8 cellular contexts compared by ENCODE assay signal in genomic region chr1:26921462-26922200, GRCh38. TPM values are rescaled to one million over a fixed set of nuclear protein-coding genes. Genes with fewer than 3 reads are reported as not detected.
DNase-seq lines count a peak whose midpoint lies in the region; ATAC-seq and TF ChIP-seq lines count a peak whose summit lies in the region.

NUDC (plus strand) TSS chr1:26921743; CDS start chr1:26921849, 106 bp downstream.

- intact Hi-C loops in activated T-helper 2 cell treated with anti-CD3 and anti-CD28 coated beads, Interferon-gamma antibody, Interleukin-2, Interleukin-4, amounts not matched to agents 10 μg/mL and 5 μg/mL and 100 μg/mL, durations not matched to agents 14 hours and 24 hours and 36 hours (cut with micrococcal nuclease), result loop anchor here (1.0 kb wide), 1 partner anchor 21 kb away; the partner anchor contains the start of gene GPATCH3
- intact Hi-C loops in naive thymus-derived CD4-positive, alpha-beta T cell (cut with micrococcal nuclease), result loop anchor here (1.0 to 5.0 kb wide), 12 partner anchors 21 to 1674 kb away; partner anchors contain the start of genes GPATCH3 (in 2 of the 2), GPN2 (in 2 of the 2), WDTC1 (in 2 of the 2) and MED18 (in 1 of the 2)

- no peaks in the 10 kb centered on the region for H3K9me3 ChIP-seq in RWPE2 (ENCODE audit: severe bottlenecking)
- H3K9me3 ChIP-seq in fibroblast of lung (ENCODE audit: control insufficient read depth, insufficient read depth, low read depth, low read length), result no peaks in the 10 kb centered on the region
- H3K9me3 ChIP-seq in naive thymus-derived CD4-positive, alpha-beta T cell (ENCODE audit: control insufficient read depth in 2 of 3, low read length in 3 of 3), result no peaks in the 10 kb centered on the region

- H3K27ac ChIP-seq in RWPE2 (ENCODE audit: poor library complexity, severe bottlenecking), result peak within 1 kb of the TSS; percentile 57
- H3K27ac ChIP-seq in fibroblast of lung (ENCODE audit: insufficient read depth, low read length), result peak within 1 kb of the TSS; percentile 95
- peak within 1 kb of the TSS; percentile 88 for H3K27ac ChIP-seq in naive thymus-derived CD4-positive, alpha-beta T cell (ENCODE audit: low read depth, low read length)

- peak within 1 kb of the TSS; percentile 94 for H3K4me3 Mint-ChIP-seq in activated T-helper 2 cell treated with anti-CD3 and anti-CD28 coated beads, Interferon-gamma antibody, Interleukin-2, Interleukin-4, amounts not matched to agents 10 μg/mL and 5 μg/mL and 100 μg/mL, durations not matched to agents 14 hours and 24 hours and 36 hours (ENCODE audit: low read depth)
- H3K4me3 Mint-ChIP-seq in naive thymus-derived CD4-positive, alpha-beta T cell, result peak within 1 kb of the TSS; percentile 82 to 98 (median 94)
- H3K4me3 Mint-ChIP-seq in stimulated activated naive B cell treated with anti-CD40 and anti-IgM and Interleukin-4, amounts not matched to agents 10 μg/mL and 1 μg/mL and 100 μg/mL, for 72 hours, result peak within 1 kb of the TSS; percentile 96 to 100

- H3K4me1 Mint-ChIP-seq in activated T-helper 2 cell treated with anti-CD3 and anti-CD28 coated beads, Interferon-gamma antibody, Interleukin-2, Interleukin-4, amounts not matched to agents 10 μg/mL and 5 μg/mL and 100 μg/mL, durations not matched to agents 14 hours and 24 hours and 36 hours (ENCODE audit: low read depth), result peaks cover 27% of the 10 kb centered on the region
- H3K4me1 Mint-ChIP-seq in naive thymus-derived CD4-positive, alpha-beta T cell, result peaks cover 12 to 45% (median 33%) of the 10 kb centered on the region in 7 donors
- peaks cover 12 to 44% of the 10 kb centered on the region in 2 donors for H3K4me1 Mint-ChIP-seq in stimulated activated naive B cell treated with anti-CD40 and anti-IgM and Interleukin-4, amounts not matched to agents 10 μg/mL and 1 μg/mL and 100 μg/mL, for 72 hours

- peak within 1 kb of the TSS; percentile 95 for H3K9ac ChIP-seq in fibroblast of lung (ENCODE audit: insufficient read depth, low read length)

- ATAC-seq in RWPE2 (ENCODE audit: low read depth), result peak; percentile 98
- peak; percentile 97 for ATAC-seq in naive thymus-derived CD4-positive, alpha-beta T cell
- peak; percentile 93 to 96 for ATAC-seq in stimulated activated naive B cell treated with anti-CD40 and anti-IgM and Interleukin-4, amounts not matched to agents 10 μg/mL and 1 μg/mL and 100 μg/mL, for 72 hours (replicated peaks)

- H3K4me3 ChIP-seq in RWPE2 (ENCODE audit: severe bottlenecking) (peak within 1 kb of the TSS; percentile 59), fibroblast of lung (replicated peaks in 1 of 4; ENCODE audit: control extremely low read depth in 1 of 4, insufficient read depth in 1 of 4, low read depth in 3 of 4, low read length in 4 of 4) (peak within 1 kb of the TSS; percentile 73 to 95 (median 86))
- H3K4me3 ChIP-seq in naive thymus-derived CD4-positive, alpha-beta T cell (ENCODE audit: low read length), result peak within 1 kb of the TSS; percentile 79

- POLR2A ChIA-PET in naive thymus-derived CD4-positive, alpha-beta T cell (lab: Charles Lee), result interaction anchor here (0.7 to 3.0 kb wide), 6 partner anchors 9 to 568 kb away, joined by 3 to 25 read pairs (median 3); partner anchors contain the start of genes GPATCH3, GPN2 and WASF2

- H3K27me3 Mint-ChIP-seq in activated T-helper 2 cell treated with anti-CD3 and anti-CD28 coated beads, Interferon-gamma antibody, Interleukin-2, Interleukin-4, amounts not matched to agents 10 μg/mL and 5 μg/mL and 100 μg/mL, durations not matched to agents 14 hours and 24 hours and 36 hours (ENCODE audit: low read depth), result no peaks in the 10 kb centered on the region
- H3K27me3 Mint-ChIP-seq in naive thymus-derived CD4-positive, alpha-beta T cell, result no peaks in the 10 kb centered on the region
- H3K27me3 Mint-ChIP-seq in stimulated activated naive B cell treated with anti-CD40 and anti-IgM and Interleukin-4, amounts not matched to agents 10 μg/mL and 1 μg/mL and 100 μg/mL, for 72 hours, result no peaks in the 10 kb centered on the region

- peaks cover 32% of the 10 kb centered on the region for H3K79me2 ChIP-seq in fibroblast of lung (ENCODE audit: control insufficient read depth, insufficient read depth, low read length)

- H2AFZ ChIP-seq in fibroblast of lung (ENCODE audit: low read length), result peak within 1 kb of the TSS; percentile 90

- peak within 1 kb of the TSS; percentile 82 for H3K4me2 ChIP-seq in fibroblast of lung (ENCODE audit: extremely low read depth, insufficient read depth, low read length)

- H3K9me3 Mint-ChIP-seq in activated T-helper 2 cell treated with anti-CD3 and anti-CD28 coated beads, Interferon-gamma antibody, Interleukin-2, Interleukin-4, amounts not matched to agents 10 μg/mL and 5 μg/mL and 100 μg/mL, durations not matched to agents 14 hours and 24 hours and 36 hours, result no peaks in the 10 kb centered on the region
- H3K9me3 Mint-ChIP-seq in naive thymus-derived CD4-positive, alpha-beta T cell, result peaks cover 0 to 1% (median 0%) of the 10 kb centered on the region in 11 donors
- H3K9me3 Mint-ChIP-seq in stimulated activated naive B cell treated with anti-CD40 and anti-IgM and Interleukin-4, amounts not matched to agents 10 μg/mL and 1 μg/mL and 100 μg/mL, for 72 hours, result no peaks in the 10 kb centered on the region

- DNase-seq in EH (ENCODE audit: low read depth) (peak; percentile 98), H4 (ENCODE audit: low spot score) (peak; percentile 96), LoVo (ENCODE audit: low spot score) (peak; percentile 97), RWPE2 (ENCODE audit: low spot score) (peak; percentile 96), fibroblast of lung (ENCODE audit: low read depth in 2 of 2) (peak; percentile 96 to 97)
- DNase-seq in activated T-helper 2 cell treated with anti-CD3 and anti-CD28 coated beads, Interferon-gamma antibody, Interleukin-2, Interleukin-4, amounts not matched to agents 10 μg/mL and 5 μg/mL and 100 μg/mL, durations not matched to agents 14 hours and 24 hours and 36 hours (ENCODE audit: low spot score), result peak; percentile 97
- DNase-seq in naive thymus-derived CD4-positive, alpha-beta T cell, result peak; percentile 87 to 97 (median 95)
- DNase-seq in stimulated activated naive B cell treated with anti-CD40 and anti-IgM and Interleukin-4, amounts not matched to agents 10 μg/mL and 1 μg/mL and 100 μg/mL, for 72 hours, result peak; percentile 96

- H4K20me1 ChIP-seq in fibroblast of lung (ENCODE audit: control insufficient read depth, extremely low read depth, insufficient read depth, low read length), result peaks cover 2% of the 10 kb centered on the region

- CTCF ChIA-PET in naive thymus-derived CD4-positive, alpha-beta T cell (lab: Charles Lee), result interaction anchor here (0.5 to 0.6 kb wide), 3 partner anchors 113 to 637 kb away, joined by 3 to 8 read pairs (median 4); no protein-coding TSS in a partner anchor

- no peak for TF ChIP-seq CTCF in RWPE2 (IDR thresholded peaks at IDR 0.05; ENCODE audit: poor library complexity, severe bottlenecking)
- TF ChIP-seq CTCF in fibroblast of lung (conservative IDR thresholded peaks at IDR 0.05 in 1 of 2, IDR thresholded peaks at IDR 0.05 in 1 of 2; ENCODE audit: low read depth in 1 of 2, low read length in 2 of 2), result no peak

- H3K36me3 Mint-ChIP-seq in activated T-helper 2 cell treated with anti-CD3 and anti-CD28 coated beads, Interferon-gamma antibody, Interleukin-2, Interleukin-4, amounts not matched to agents 10 μg/mL and 5 μg/mL and 100 μg/mL, durations not matched to agents 14 hours and 24 hours and 36 hours (ENCODE audit: low read depth), result peaks cover 38% of the 10 kb centered on the region
- peaks cover 0 to 8% (median under 1%) of the 10 kb centered on the region in 5 donors for H3K36me3 Mint-ChIP-seq in naive thymus-derived CD4-positive, alpha-beta T cell
- H3K36me3 Mint-ChIP-seq in stimulated activated naive B cell treated with anti-CD40 and anti-IgM and Interleukin-4, amounts not matched to agents 10 μg/mL and 1 μg/mL and 100 μg/mL, for 72 hours, result peaks cover 11 to 17% of the 10 kb centered on the region in 2 donors

- H3K27me3 ChIP-seq in RWPE2 (ENCODE audit: insufficient read depth, poor library complexity, severe bottlenecking) (no peaks in the 10 kb centered on the region), fibroblast of lung (ENCODE audit: control insufficient read depth, insufficient read depth, low read length) (no peaks in the 10 kb centered on the region)
- no peaks in the 10 kb centered on the region for H3K27me3 ChIP-seq in naive thymus-derived CD4-positive, alpha-beta T cell (ENCODE audit: control insufficient read depth in 2 of 2, insufficient read depth in 2 of 2, low read length in 2 of 2)

- H3K4me1 ChIP-seq in RWPE2 (ENCODE audit: insufficient read depth, poor library complexity, severe bottlenecking) (peaks cover 10% of the 10 kb centered on the region), fibroblast of lung (ENCODE audit: control insufficient read depth, extremely low read depth, insufficient read depth, low read length) (peaks cover 2% of the 10 kb centered on the region)
- H3K4me1 ChIP-seq in naive thymus-derived CD4-positive, alpha-beta T cell (ENCODE audit: control insufficient read depth in 2 of 2, insufficient read depth in 2 of 2, low read length in 2 of 2), result peaks cover 11 to 12% of the 10 kb centered on the region in 2 donors

- peak within 1 kb of the TSS; percentile 95 for H3K27ac Mint-ChIP-seq in activated T-helper 2 cell treated with anti-CD3 and anti-CD28 coated beads, Interferon-gamma antibody, Interleukin-2, Interleukin-4, amounts not matched to agents 10 μg/mL and 5 μg/mL and 100 μg/mL, durations not matched to agents 14 hours and 24 hours and 36 hours
- peak within 1 kb of the TSS; percentile 88 to 98 (median 96) for H3K27ac Mint-ChIP-seq in naive thymus-derived CD4-positive, alpha-beta T cell
- H3K27ac Mint-ChIP-seq in stimulated activated naive B cell treated with anti-CD40 and anti-IgM and Interleukin-4, amounts not matched to agents 10 μg/mL and 1 μg/mL and 100 μg/mL, for 72 hours, result peak within 1 kb of the TSS; percentile 99

- H3K36me3 ChIP-seq in RWPE2 (ENCODE audit: low read depth) (peaks cover 38% of the 10 kb centered on the region), fibroblast of lung (ENCODE audit: control insufficient read depth, insufficient read depth, low read length) (peaks cover 6% of the 10 kb centered on the region)
- H3K36me3 ChIP-seq in naive thymus-derived CD4-positive, alpha-beta T cell (ENCODE audit: control insufficient read depth in 2 of 3, insufficient read depth in 3 of 3, low read length in 3 of 3), result peaks cover 0 to 19% (median 4%) of the 10 kb centered on the region in 3 experiments

RNA-seq across cellular contexts. Expression of gene NUDC, which starts in this region (rescaled TPM):
- total RNA-seq in H4 (2014; rRNA removed; shearing (Covaris generic)), result 44.2 and 55.1 TPM in 2 replicates
- 133 and 134 TPM in 2 replicates for total RNA-seq in activated T-helper 2 cell treated with anti-CD3 and anti-CD28 coated beads, Interferon-gamma antibody, Interleukin-2, Interleukin-4, amounts not matched to agents 10 μg/mL and 5 μg/mL and 100 μg/mL, durations not matched to agents 14 hours and 24 hours and 36 hours
- 19.5 and 21.5 TPM in 2 replicates for total RNA-seq in fibroblast of lung
- 41.5 and 60.3 TPM in 2 replicates for polyA plus RNA-seq in fibroblast of lung
- polyA plus RNA-seq in fibroblast of lung (2012), result 88.9 and 132 TPM in 2 replicates
- polyA minus RNA-seq in fibroblast of lung (ENCODE audit: low replicate concordance), result 23.9 and 33.6 TPM in 2 replicates
- 10 to 100 TPM; 36.5 to 69.0 (median 40.5) TPM for total RNA-seq in naive thymus-derived CD4-positive, alpha-beta T cell
- polyA plus RNA-seq in naive thymus-derived CD4-positive, alpha-beta T cell, result 100 to 1,000 TPM in 1 of 2 donors, 10 to 100 TPM in 1; 93.2 to 125 TPM

Comparison
In these comparisons a context has a peak if more than half of its experiments do, and no peak if none do; other contexts are left out.
1. Peak in every context shown above with its lines: DNase-seq, ATAC-seq, H3K4me3 ChIP-seq and H3K27ac ChIP-seq.